8 cellular contexts compared by ENCODE assay signal in the genomic region with DNA sequence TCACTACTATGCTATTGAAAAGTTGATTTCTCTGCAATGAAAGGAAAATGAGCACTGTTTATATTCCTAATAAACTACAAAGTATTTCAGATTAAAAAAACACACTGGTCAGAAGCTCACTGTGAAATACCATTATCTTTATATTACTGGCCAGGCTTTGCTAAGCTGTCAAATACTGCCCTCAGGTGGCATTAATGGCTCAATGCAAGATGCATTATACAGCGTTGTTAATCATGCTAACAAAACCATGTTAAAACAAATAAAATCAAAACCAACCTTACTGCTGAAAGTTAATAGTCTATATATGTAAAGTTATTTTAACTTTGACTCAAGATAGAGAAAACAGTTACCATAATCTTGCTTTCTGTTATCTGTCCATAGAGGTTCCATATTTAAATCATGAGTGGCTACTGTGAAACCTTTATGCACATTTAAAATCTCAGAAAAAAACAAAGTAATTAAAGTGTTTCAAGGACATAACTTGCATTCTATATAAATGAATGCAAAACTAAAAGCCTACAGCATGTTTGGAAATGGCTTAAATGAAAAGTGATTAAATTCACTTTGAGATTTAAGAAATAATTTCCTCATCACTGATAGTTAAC.
DNase-seq lines count a peak whose midpoint lies in the region; ATAC-seq and TF ChIP-seq lines count a peak whose summit lies in the region.

No MANE protein-coding gene starts in this region.

- TF ChIP-seq EP300 in ovary (IDR thresholded peaks at IDR 0.05) = no peak

- H3K4me2 ChIP-seq in DND-41 (ENCODE audit: insufficient read depth, low read length) (no peak overlapping the region), H9 (ENCODE audit: insufficient read depth, insufficient read length, low read length) (no peak overlapping the region)

- H3K4ac ChIP-seq in H9 (ENCODE audit: low read depth, low read length) = no peak overlapping the region

- H3K23me2 ChIP-seq in H9 (ENCODE audit: insufficient read length, low read depth, low read length, poor library complexity, severe bottlenecking) = no peaks in the 10 kb centered on the region

- H3K27me3 ChIP-seq in DND-41 (ENCODE audit: insufficient read depth, low read length, poor library complexity) = no peaks in the 10 kb centered on the region
- no peaks in the 10 kb centered on the region for H3K27me3 ChIP-seq in H9 (ENCODE audit: insufficient read depth, low read length)
- H3K27me3 ChIP-seq in WERI-Rb-1 (ENCODE audit: insufficient read depth, low read depth, severe bottlenecking) = no peaks in the 10 kb centered on the region
- no peaks in the 10 kb centered on the region for H3K27me3 ChIP-seq in ovary

- H4K91ac ChIP-seq in H9 (ENCODE audit: insufficient read length, low read depth, low read length) = no peak overlapping the region

- no peaks in the 10 kb centered on the region for H3K4me1 Mint-ChIP-seq in H9

- H3K36me3 Mint-ChIP-seq in H9 (ENCODE audit: insufficient read depth in 1 of 3, low read depth in 3 of 3) = peaks cover 0 to 4% (median 0%) of the 10 kb centered on the region in 3 experiments; a peak in 2 of 7 replicates

- no peak overlapping the region for H4K5ac ChIP-seq in H9 (ENCODE audit: insufficient read length, low read depth, low read length)

- H2BK15ac ChIP-seq in H9 (ENCODE audit: low read depth, low read length) = no peak overlapping the region

- no peaks in the 10 kb centered on the region for H3K27me3 Mint-ChIP-seq in H9 (ENCODE audit: low read depth)

- no peak overlapping the region for H3T11ph ChIP-seq in H9 (ENCODE audit: low read length)

- H4K8ac ChIP-seq in H9 (replicated peaks; ENCODE audit: insufficient read length, low read depth, low read length) = no peak overlapping the region

- no peak overlapping the region for H3K4me3 Mint-ChIP-seq in H9

- no peak overlapping the region for H3K9ac ChIP-seq in DND-41 (ENCODE audit: low read depth, low read length)
- H3K9ac ChIP-seq in H9 (ENCODE audit: extremely low read depth, insufficient read length, low read length) = no peak overlapping the region

- no peaks in the 10 kb centered on the region for H4K20me1 ChIP-seq in DND-41 (ENCODE audit: insufficient read depth, low read length)
- no peaks in the 10 kb centered on the region for H4K20me1 ChIP-seq in H9 (ENCODE audit: control insufficient read depth, insufficient read depth, insufficient read length)

- H2AFZ ChIP-seq in DND-41 (ENCODE audit: low read depth, low read length) = no peak overlapping the region
- H2AFZ ChIP-seq in H9 (ENCODE audit: low read length) = no peak overlapping the region

- H3K79me2 ChIP-seq in DND-41 (ENCODE audit: insufficient read depth, low read length) (no peaks in the 10 kb centered on the region), H9 (ENCODE audit: insufficient read depth, low read length) (no peaks in the 10 kb centered on the region)

- no peaks in the 10 kb centered on the region for H3K9me3 ChIP-seq in DND-41 (ENCODE audit: insufficient read depth, low read length, severe bottlenecking)
- H3K9me3 ChIP-seq in H9 (ENCODE audit: control insufficient read depth, low read depth, low read length) = no peaks in the 10 kb centered on the region
- H3K9me3 ChIP-seq in WERI-Rb-1 (ENCODE audit: severe bottlenecking) = no peaks in the 10 kb centered on the region
- H3K9me3 ChIP-seq in ovary = no peaks in the 10 kb centered on the region

- H2AK5ac ChIP-seq in H9 (ENCODE audit: insufficient read length, low read length) = no peak overlapping the region

- no peak overlapping the region for H3K27ac ChIP-seq in DND-41 (ENCODE audit: low read length)
- H3K27ac ChIP-seq in H9 (ENCODE audit: insufficient read length, low read depth, low read length) = no peak overlapping the region
- peak overlapping the region; percentile 37 for H3K27ac ChIP-seq in WERI-Rb-1
- no peak overlapping the region for H3K27ac ChIP-seq in ovary

- H3K4me1 ChIP-seq in DND-41 (ENCODE audit: insufficient read depth, low read length) (no peaks in the 10 kb centered on the region), H9 (ENCODE audit: insufficient read depth, low read length) (no peaks in the 10 kb centered on the region), ovary (ENCODE audit: insufficient read depth) (no peaks in the 10 kb centered on the region)

- no peaks in the 10 kb centered on the region for H3K9me3 Mint-ChIP-seq in H9

- H3K14ac ChIP-seq in H9 (ENCODE audit: insufficient read depth, low read length) = no peak overlapping the region

- DNase-seq in DND-41 = peak; percentile 47
- DNase-seq in H9 = no peak
- peak; percentile 22 to 59 for DNase-seq in NCI-H1930 (lab: John Stamatoyannopoulos, UW)
- DNase-seq in WERI-Rb-1 = peak; percentile 48
- peak; percentile 68 for DNase-seq in fibroblast of peridontal ligament (ENCODE audit: extremely low read depth)
- DNase-seq in ovary = no peak
- no peak for DNase-seq in omental fat pad (ENCODE audit: low spot score)

- no peak overlapping the region for H3K18ac ChIP-seq in H9 (ENCODE audit: insufficient read length, low read depth, low read length)

- no peaks in the 10 kb centered on the region for H3K79me1 ChIP-seq in H9 (ENCODE audit: insufficient read depth, low read depth, low read length, poor library complexity, severe bottlenecking)

- H3K36me3 ChIP-seq in DND-41 (ENCODE audit: insufficient read depth, low read length) = peaks cover 8% of the 10 kb centered on the region; the same call in 1 of the 2 replicates
- peaks cover 1% of the 10 kb centered on the region for H3K36me3 ChIP-seq in WERI-Rb-1
- no peaks in the 10 kb centered on the region for H3K36me3 ChIP-seq in ovary

- no peak overlapping the region for H2BK12ac ChIP-seq in H9 (ENCODE audit: insufficient read length, low read depth, low read length)

- no peak overlapping the region for H3K4me3 ChIP-seq in DND-41 (ENCODE audit: low read depth in 1 of 2, low read length in 2 of 2)
- no peak overlapping the region for H3K4me3 ChIP-seq in WERI-Rb-1 (ENCODE audit: low read depth, low read length)
- no peak overlapping the region for H3K4me3 ChIP-seq in ovary

- TF ChIP-seq POLR2A in ovary (IDR thresholded peaks at IDR 0.05) = no peak

- ATAC-seq in DND-41 (ENCODE audit: insufficient read depth, low read depth) = peak; percentile 85
- no peak for ATAC-seq in omental fat pad (ENCODE audit: low FRiP score)
- no peak for ATAC-seq in GM19455 (IDR thresholded peaks at IDR 0.05; ENCODE audit: unreplicated experiment)

- H3K23ac ChIP-seq in H9 (ENCODE audit: insufficient read length, low read depth, low read length) = no peak overlapping the region

- WGBS in H9 (ENCODE audit: extremely low coverage, insufficient read length, low lambda C conversion rate) = no CpG with 5 or more reads among the region's 1 CpG
- WGBS in ovary, 3 donors = 3 to 7% (median 5%) methylated on average over 1 of the region's 1 CpG

- H2BK20ac ChIP-seq in H9 (ENCODE audit: low read depth, low read length, poor library complexity, severe bottlenecking) = no peak overlapping the region

- no peak overlapping the region for H2BK120ac ChIP-seq in H9 (ENCODE audit: low read depth, low read length, poor library complexity, severe bottlenecking)

- no peak overlapping the region for H2BK5ac ChIP-seq in H9 (ENCODE audit: insufficient read length, low read length)

- intact Hi-C loops in ovary (cut with DNase I) = no loop called here

- no peak overlapping the region for H3K56ac ChIP-seq in H9 (ENCODE audit: insufficient read length, low read depth, low read length)

- TF ChIP-seq CTCF in DND-41 (IDR thresholded peaks at IDR 0.05; ENCODE audit: borderline replicate concordance, extremely low read depth, low read length, poor library complexity, severe bottlenecking) (peak; percentile 92), H9 (conservative IDR thresholded peaks at IDR 0.05) (peak; percentile 93), WERI-Rb-1 (IDR thresholded peaks at IDR 0.05; ENCODE audit: low read depth, low read length) (peak; percentile 59), ovary (IDR thresholded peaks at IDR 0.05) (peak in 2 of 3 donors; percentile 19 to 27), omental fat pad (IDR thresholded peaks at IDR 0.05) (no peak)

- no peak overlapping the region for H3K27ac Mint-ChIP-seq in H9

Comparison
In these comparisons a context has a peak if more than half of its experiments do, and no peak if none do; other contexts are left out.
1. DNase-seq: peak in DND-41 (single experiment), NCI-H1930 (2 of 2), WERI-Rb-1 (single experiment) and fibroblast of peridontal ligament (single experiment); none in H9 (single experiment), ovary (0 of 5) and omental fat pad (single experiment).
2. CTCF ChIP-seq: peak in DND-41 (single experiment), H9 (single experiment), WERI-Rb-1 (single experiment) and ovary (2 of 3); none in omental fat pad (0 of 3).